12 cellular contexts compared by ENCODE assay signal in the genomic region with DNA sequence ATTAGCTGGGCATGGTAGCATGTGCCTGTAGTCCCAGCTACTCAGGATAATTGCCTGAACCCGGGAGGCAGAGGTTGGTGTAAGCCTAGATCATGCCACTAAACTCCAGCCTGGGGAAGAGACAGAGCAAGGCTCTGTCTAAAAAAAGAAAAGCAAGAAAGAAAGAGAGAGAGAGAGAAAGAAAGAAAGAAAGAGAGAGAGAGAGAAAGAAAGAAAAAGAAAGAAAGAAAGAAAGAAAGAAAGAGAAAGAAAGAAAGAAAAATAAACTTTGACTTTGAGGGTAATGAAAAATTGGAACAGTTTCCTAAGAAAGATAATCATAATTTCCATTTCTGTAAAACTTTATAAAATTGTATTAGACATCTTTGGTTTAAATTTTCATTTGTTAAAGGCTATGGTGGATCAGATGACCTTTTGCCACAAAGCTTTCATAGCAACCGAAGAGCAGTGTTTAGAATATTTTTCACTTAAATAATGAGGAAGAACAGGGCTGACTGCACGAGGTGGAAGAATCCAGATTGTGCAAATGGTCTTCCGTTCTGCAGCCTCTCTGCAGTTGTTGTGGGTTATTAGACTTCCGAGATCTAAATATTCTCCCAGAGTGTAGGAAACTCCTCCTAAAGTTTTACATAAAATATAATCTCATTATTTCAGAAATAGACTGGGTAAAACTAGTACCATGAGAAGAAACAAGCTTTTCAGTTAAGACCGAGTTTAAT. TPM values are rescaled to one million over a fixed set of nuclear protein-coding genes. Genes with fewer than 3 reads are reported as not detected.
DNase-seq lines count a peak whose midpoint lies in the region; ATAC-seq, FAIRE-seq and TF ChIP-seq lines count a peak whose summit lies in the region.
"Had no signal": no experiment of that assay in that cellular context is flagged by ENCODE, and none has a peak within 500 bp of the region (broad histone marks: within the 10 kb centered on the region; RNA-seq: fewer than 3 reads in every experiment).

No MANE protein-coding gene starts in this region.

- H3K27ac Mint-ChIP-seq in progenitor cell of endocrine pancreas (peak overlapping the region; percentile 49), GM23338 (no peak overlapping the region)
- H3K27ac Mint-ChIP-seq in activated CD4-positive, alpha-beta T cell treated with anti-CD3 and anti-CD28 coated beads for 36 hours = no peak overlapping the region
- H3K27ac Mint-ChIP-seq: immature natural killer cell had no signal

- no peaks in the 10 kb centered on the region for H3K9me2 ChIP-seq in GM23338 (ENCODE audit: insufficient read depth)

- FAIRE-seq in GM12892 (lab: Jason Lieb, UNC) = peak; percentile 58
- no peak for FAIRE-seq in K562 (lab: Jason Lieb, UNC)

- TF ChIP-seq RAD21 in K562 (CRISPR knock-in tag; conservative IDR thresholded peaks at IDR 0.05 in 1 of 2, IDR thresholded peaks at IDR 0.05 in 1 of 2) = no peak

- H3K4me1 ChIP-seq in K562 (replicated peaks in 1 of 2; ENCODE audit: control insufficient read depth in 2 of 2, insufficient read depth in 2 of 2, low read length in 2 of 2) (peaks cover 3 to 12% of the 10 kb centered on the region in 2 experiments; a peak in 3 of 5 replicates), GM23338 (ENCODE audit: insufficient read depth) (peaks cover 20% of the 10 kb centered on the region)

- in situ Hi-C loops in K562 (cut with MboI) = no loop called here

- no TSS peak for BruUV-seq in K562 (replicated peaks; lab: Mats Ljungman, UMichigan)

- H3K4me1 Mint-ChIP-seq in progenitor cell of endocrine pancreas (ENCODE audit: low read depth) (peaks cover 35% of the 10 kb centered on the region), GM23338 (peaks cover 23% of the 10 kb centered on the region)
- peaks cover 24% of the 10 kb centered on the region for H3K4me1 Mint-ChIP-seq in activated CD4-positive, alpha-beta T cell treated with anti-CD3 and anti-CD28 coated beads for 36 hours

- no peak overlapping the region for H3K4me3 Mint-ChIP-seq in progenitor cell of endocrine pancreas (ENCODE audit: low read depth)
- no peak overlapping the region for H3K4me3 Mint-ChIP-seq in activated CD4-positive, alpha-beta T cell treated with anti-CD3 and anti-CD28 coated beads for 36 hours
- no peak overlapping the region for H3K4me3 Mint-ChIP-seq in GM23338
- H3K4me3 Mint-ChIP-seq: immature natural killer cell had no signal

- ATAC-seq in K562 (no peak), GM23338 (no peak)
- no peak for ATAC-seq in activated CD4-positive, alpha-beta T cell treated with anti-CD3 and anti-CD28 coated beads for 36 hours

- no peaks in the 10 kb centered on the region for H3K9me1 ChIP-seq in K562 (ENCODE audit: control insufficient read depth, insufficient read depth, low read length)

- DNase-seq in GM12892 (ENCODE audit: insufficient read length) = no peak
- DNase-seq in NAMALWA (ENCODE audit: low spot score) = peak; percentile 45
- no peak for DNase-seq in K562 (ENCODE audit: extremely low read depth in 1 of 4, low spot score in 3 of 4)
- DNase-seq in progenitor cell of endocrine pancreas (ENCODE audit: low spot score, unreplicated experiment) = no peak
- no peak for DNase-seq in posterior cingulate gyrus
- no peak for DNase-seq in NCI-H1048 (lab: John Stamatoyannopoulos, UW)
- no peak for DNase-seq in activated CD4-positive, alpha-beta T cell treated with anti-CD3 and anti-CD28 coated beads for 36 hours
- DNase-seq in GM23338 (ENCODE audit: low spot score) = no peak
- DNase-seq: DMS79; immature natural killer cell; Karpas-422; stimulated activated CD4-positive, alpha-beta T cell treated with anti-CD3 and anti-CD28 coated beads, Interleukin-4, amount 100 ng/mL, for 1 hour had no signal

- H4K20me1 ChIP-seq in K562 (replicated peaks; ENCODE audit: control insufficient read depth, insufficient read depth, low read length) (no peaks in the 10 kb centered on the region), GM23338 (replicated peaks; ENCODE audit: insufficient read depth) (peaks cover 37% of the 10 kb centered on the region)

- intact Hi-C loops in K562 (cut with micrococcal nuclease) (no loop called here), posterior cingulate gyrus (cut with DNase I) (no loop called here)
- intact Hi-C loops in activated CD4-positive, alpha-beta T cell treated with anti-CD3 and anti-CD28 coated beads for 36 hours (cut with DNase I, micrococcal nuclease) = no loop called here

- H3K9ac ChIP-seq in K562 (ENCODE audit: insufficient read depth in 1 of 2, low read depth in 2 of 2, low read length in 2 of 2) = no peak overlapping the region

- H3K79me2 ChIP-seq in K562 (ENCODE audit: control insufficient read depth, insufficient read depth, low read length) (no peaks in the 10 kb centered on the region), GM23338 (replicated peaks; ENCODE audit: insufficient read depth) (peaks cover 99% of the 10 kb centered on the region)

- H3K36me3 ChIP-seq in K562 (ENCODE audit: control insufficient read depth, insufficient read depth, low read length) (no peaks in the 10 kb centered on the region), GM23338 (ENCODE audit: insufficient read depth) (peaks cover 15% of the 10 kb centered on the region)

- H3K4me3 ChIP-seq in K562 = no peak overlapping the region
- no peak overlapping the region for H3K4me3 ChIP-seq in GM23338

- TF ChIP-seq POLR2A in GM12892 (IDR thresholded peaks at IDR 0.05; ENCODE audit: low read depth, low read length) = no peak
- no peak for TF ChIP-seq POLR2A in K562 (conservative IDR thresholded peaks at IDR 0.05)

- TF ChIP-seq EP300 in K562 (IDR thresholded peaks at IDR 0.05; ENCODE audit: low read length) = no peak

- H3K36me3 Mint-ChIP-seq in progenitor cell of endocrine pancreas (ENCODE audit: insufficient read depth) = peaks cover 6% of the 10 kb centered on the region
- H3K36me3 Mint-ChIP-seq in activated CD4-positive, alpha-beta T cell treated with anti-CD3 and anti-CD28 coated beads for 36 hours (ENCODE audit: low read depth) = no peaks in the 10 kb centered on the region
- H3K36me3 Mint-ChIP-seq in GM23338 (ENCODE audit: low read depth) = peaks cover 57% of the 10 kb centered on the region
- H3K36me3 Mint-ChIP-seq: immature natural killer cell had no signal

- H3F3A ChIP-seq in GM23338 (replicated peaks; ENCODE audit: low read depth) = peaks cover 8% of the 10 kb centered on the region; the same call in 1 of the 2 replicates

- TF ChIP-seq CTCF in K562 (IDR thresholded peaks at IDR 0.05 in 2 of 3, conservative IDR thresholded peaks at IDR 0.05 in 1 of 3; ENCODE audit: insufficient read depth in 2 of 3, low read depth in 1 of 3, low read length in 3 of 3) (no peak), progenitor cell of endocrine pancreas (IDR thresholded peaks at IDR 0.05; ENCODE audit: unreplicated experiment) (no peak), GM23338 (conservative IDR thresholded peaks at IDR 0.05; ENCODE audit: low read depth in 2 of 2) (no peak)

- H3K9me3 Mint-ChIP-seq in progenitor cell of endocrine pancreas (ENCODE audit: low read depth) = peaks cover 3% of the 10 kb centered on the region
- H3K9me3 Mint-ChIP-seq in activated CD4-positive, alpha-beta T cell treated with anti-CD3 and anti-CD28 coated beads for 36 hours (ENCODE audit: low read depth) = no peaks in the 10 kb centered on the region
- peaks cover 20% of the 10 kb centered on the region for H3K9me3 Mint-ChIP-seq in GM23338
- H3K9me3 Mint-ChIP-seq: immature natural killer cell had no signal

- no peak overlapping the region for H2AFZ ChIP-seq in K562 (ENCODE audit: low read depth, low read length)
- H2AFZ ChIP-seq in GM23338 = no peak overlapping the region

- CTCF ChIA-PET in K562 (lab: Yijun Ruan, JAX; ENCODE audit: low intra/inter-chr PET ratio) = no interaction called here
- CTCF ChIA-PET in activated CD4-positive, alpha-beta T cell treated with anti-CD3 and anti-CD28 coated beads for 36 hours (lab: Charles Lee) = interaction anchor here (0.7 to 1.6 kb wide), 3 partner anchors 10 to 268 kb away, joined by 3 to 4 read pairs (median 3); no protein-coding TSS in a partner anchor

- 1% methylated on average over 6 of the region's 6 CpGs for WGBS in K562 (ENCODE audit: insufficient coverage, low coverage, missing lambda C conversion rate)

- peaks cover 5 to 23% of the 10 kb centered on the region in 2 experiments; a peak in 4 of 5 replicates for H3K27me3 ChIP-seq in K562 (ENCODE audit: control insufficient read depth in 2 of 2, insufficient read depth in 2 of 2, low read length in 2 of 2)
- no peaks in the 10 kb centered on the region for H3K27me3 ChIP-seq in GM23338 (ENCODE audit: insufficient read depth)

- POLR2A ChIA-PET in K562 (lab: Yijun Ruan, JAX) = interaction anchor here (0.6 to 1.3 kb wide), 4 partner anchors 7 to 103 kb away, joined by 3 to 5 read pairs (median 3); no protein-coding TSS in a partner anchor
- POLR2A ChIA-PET in activated CD4-positive, alpha-beta T cell treated with anti-CD3 and anti-CD28 coated beads for 36 hours (lab: Charles Lee) = no interaction called here

- H3K27me3 Mint-ChIP-seq in progenitor cell of endocrine pancreas (no peaks in the 10 kb centered on the region), GM23338 (ENCODE audit: insufficient read depth, low read depth, poor library complexity) (peaks cover 4% of the 10 kb centered on the region)
- H3K27me3 Mint-ChIP-seq in activated CD4-positive, alpha-beta T cell treated with anti-CD3 and anti-CD28 coated beads for 36 hours = peaks cover 2% of the 10 kb centered on the region

- no peaks in the 10 kb centered on the region for H3K9me3 ChIP-seq in K562 (replicated peaks; ENCODE audit: control insufficient read depth, insufficient read depth, low read depth, low read length)

- H3K4me2 ChIP-seq in K562 (ENCODE audit: insufficient read depth, low read length) (no peak overlapping the region), GM23338 (no peak overlapping the region)

- H3K27ac ChIP-seq in K562 (ENCODE audit: extremely low read depth, low read depth, low read length) (no peak overlapping the region), GM23338 (ENCODE audit: low read depth) (no peak overlapping the region; the same call in 1 of the 2 replicates)

RNA-seq across cellular contexts. Expression of gene RBM47, which starts 55.9 kb away (rescaled TPM):
- 10.6 TPM for polyA plus RNA-seq in GM12892 (2012; ENCODE audit: missing spikeins)
- total RNA-seq in K562 (2011; cell fraction: chromatin; rRNA removed; ENCODE audit: low replicate concordance) = 1.4 and 1.8 TPM in 2 replicates
- 1.8 and 2.5 TPM in 2 replicates for total RNA-seq in K562 (2011; cell fraction: nucleolus; rRNA removed)
- 1.7 and 1.9 TPM in 2 replicates for total RNA-seq in K562 (2011; cell fraction: nucleoplasm; rRNA removed)
- total RNA-seq in K562 (2014; rRNA removed) = 5.1 and 6.2 TPM in 2 replicates
- 2.7 and 3.1 TPM in 2 replicates for total RNA-seq in K562 (2014; rRNA removed; fragmentation: Illumina TruSeq; extraction: Trizol)
- 3.5 and 3.6 TPM in 2 replicates for total RNA-seq in K562 (2015; rRNA removed; fragmentation: Illumina TruSeq; extraction: Trizol)
- 6.4 and 8.9 TPM in 2 replicates for total RNA-seq in K562 (2021)
- polyA plus RNA-seq in K562 (2011; rRNA removed) = 0.23 and 1.4 TPM in 2 replicates
- 0.32 and 7.8 TPM in 2 replicates for polyA plus RNA-seq in K562 (2011; cell fraction: cytosol; rRNA removed)
- polyA plus RNA-seq in K562 (2011; cell fraction: nucleus; rRNA removed) = 0.29 and 2.4 TPM in 2 replicates
- 4.6 and 4.8 TPM in 2 replicates for polyA plus RNA-seq in K562 (2012)
- polyA plus RNA-seq in K562 (2014; fragmentation: Illumina TruSeq; extraction: Trizol) = 3.3 and 3.9 TPM in 2 replicates
- polyA plus RNA-seq in K562 (2014; fragmentation: Nextera tagmentation; extraction: Ambion mirVana) = 1 to 10 TPM; 1.7 to 2.4 TPM
- polyA plus RNA-seq in K562 (2014; rRNA removed) = 3.8 and 4.1 TPM in 2 replicates
- polyA minus RNA-seq in K562 (2011; rRNA and poly(A)+ RNA removed) = 0.33 and 1.9 TPM in 2 replicates
- 0.55 and 3.4 TPM in 2 replicates for polyA minus RNA-seq in K562 (2011; cell fraction: cytosol; rRNA and poly(A)+ RNA removed)
- 0.22 and 2.0 TPM in 2 replicates for polyA minus RNA-seq in K562 (2011; cell fraction: nucleus; rRNA and poly(A)+ RNA removed)
- total RNA-seq in progenitor cell of endocrine pancreas = 64.3 and 64.8 TPM in 2 replicates
- total RNA-seq in activated CD4-positive, alpha-beta T cell treated with anti-CD3 and anti-CD28 coated beads for 36 hours = 1 to 10 TPM; 3.2 to 4.4 TPM
- 125 and 139 TPM in 2 replicates for total RNA-seq in GM23338 (2014; rRNA removed; shearing (Covaris generic))
- polyA plus RNA-seq in GM23338 (2016; fragmentation: Nextera tagmentation; extraction: Ambion mirVana) = 31.8 and 35.6 TPM in 2 replicates
